Comparison of ENCODE assay signal across 8 cellular contexts in genomic region chr3:43378066-43378935, GRCh38.
A peak's percentile ranks its signal among the peaks of the same experiment; 100 is the strongest.
DNase-seq lines count a peak whose midpoint lies in the region; ATAC-seq and TF ChIP-seq lines count a peak whose summit lies in the region.

No MANE protein-coding gene starts in this region.

- no peak overlapping the region for H3K27ac ChIP-seq in Panc1 (ENCODE audit: low read length)

- CTCF ChIA-PET in Panc1 (lab: Charles Lee) = no interaction called here

- no peaks in the 10 kb centered on the region for H3K4me1 ChIP-seq in Panc1 (ENCODE audit: control insufficient read depth, insufficient read depth, low read length)

- H3K4me3 ChIP-seq in GM06990 (replicated peaks; ENCODE audit: low read depth, low read length) (no peak overlapping the region), Panc1 (ENCODE audit: low read depth in 2 of 2, low read length in 2 of 2) (no peak overlapping the region)

- H3K27me3 ChIP-seq in GM06990 (replicated peaks; ENCODE audit: control insufficient read depth, insufficient read depth, low read length) (no peaks in the 10 kb centered on the region), Panc1 (ENCODE audit: control insufficient read depth, insufficient read depth, low read length) (no peaks in the 10 kb centered on the region)

- H3K36me3 ChIP-seq in GM06990 (ENCODE audit: control insufficient read depth, insufficient read depth, low read length) = no peaks in the 10 kb centered on the region
- H3K36me3 ChIP-seq in Panc1 (ENCODE audit: control insufficient read depth, insufficient read depth, low read length) = no peaks in the 10 kb centered on the region

- ATAC-seq in HG02870 (IDR thresholded peaks at IDR 0.05; ENCODE audit: unreplicated experiment) (peak; percentile 57), Panc1 (no peak), left ventricle myocardium superior (peak; percentile 54), HG03342 (IDR thresholded peaks at IDR 0.05; ENCODE audit: unreplicated experiment) (no peak)

- in situ Hi-C loops in Panc1 (cut with HindIII; ENCODE audit: low pct_unique_long_range_greater_than_20kb, low sequenced_read_pairs) = no loop called here

- DNase-seq in GM06990 (ENCODE audit: extremely low read depth, insufficient read length) = no peak
- no peak for DNase-seq in Panc1 (ENCODE audit: low read depth, low spot score)
- peak; percentile 51 for DNase-seq in activated effector memory CD4-positive, alpha-beta T cell treated with Interleukin-2 at 50 U/mL for 16 hours
- DNase-seq in left ventricle myocardium superior = no peak
- peak; percentile 62 for DNase-seq in stimulated activated CD4-positive, alpha-beta T cell treated with anti-CD3 and anti-CD28 coated beads, Interleukin-1b, Interleukin-23, amount 100 ng/mL, for 48 hours
- no peak for DNase-seq in superior temporal gyrus (ENCODE audit: extremely low spot score)

- TF ChIP-seq CTCF in GM06990 (IDR thresholded peaks at IDR 0.05; ENCODE audit: insufficient read depth, low read length, poor library complexity, severe bottlenecking) (peak; percentile 88), Panc1 (IDR thresholded peaks at IDR 0.05) (peak; percentile 69)

- no TSS peak for BruUV-seq in Panc1 (replicated peaks; lab: Mats Ljungman, UMichigan)

- intact Hi-C loops in Panc1 (cut with micrococcal nuclease; ENCODE audit: unreplicated experiment) (no loop called here), left ventricle myocardium superior (cut with micrococcal nuclease) (no loop called here)

- H3K9me3 ChIP-seq in Panc1 (ENCODE audit: control insufficient read depth, insufficient read depth, low read depth, low read length) = no peaks in the 10 kb centered on the region

- POLR2A ChIA-PET in Panc1 (lab: Charles Lee) = no interaction called here

Comparison
In these comparisons a context has a peak if more than half of its experiments do, and no peak if none do; other contexts are left out.
1. DNase-seq: peak in activated effector memory CD4-positive, alpha-beta T cell treated with Interleukin-2 at 50 U/mL for 16 hours (single experiment) and stimulated activated CD4-positive, alpha-beta T cell treated with anti-CD3 and anti-CD28 coated beads, Interleukin-1b, Interleukin-23, amount 100 ng/mL, for 48 hours (single experiment); none in GM06990 (single experiment), Panc1 (single experiment), left ventricle myocardium superior (single experiment) and superior temporal gyrus (single experiment).
2. ATAC-seq: peak in HG02870 (single experiment) and left ventricle myocardium superior (single experiment); none in Panc1 (single experiment) and HG03342 (single experiment).